In the genomic region with DNA sequence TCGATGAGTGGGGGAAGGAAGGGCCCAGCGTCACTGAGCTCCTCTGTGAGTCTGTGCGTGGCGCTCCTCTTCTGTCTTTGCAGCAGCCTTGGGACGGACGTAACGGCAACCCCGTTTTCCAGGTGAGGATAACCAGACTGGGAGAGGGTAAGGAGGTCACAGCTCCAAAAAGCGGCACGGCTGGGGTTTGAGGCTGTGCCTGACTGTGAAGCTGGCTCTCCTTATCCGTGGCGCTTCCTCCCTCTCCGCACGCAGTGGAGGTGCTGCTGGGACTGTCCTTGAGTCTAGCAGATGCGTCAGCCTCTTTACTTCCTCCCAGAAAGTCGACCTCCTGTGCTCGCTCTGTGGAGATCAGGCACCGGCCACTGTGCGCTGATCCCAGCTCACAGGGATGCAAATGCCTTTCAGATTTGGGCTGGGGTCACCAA, we compare ENCODE assay signal across 15 cellular contexts. TPM values are rescaled to one million over a fixed set of nuclear protein-coding genes. Genes with fewer than 3 reads are reported as not detected.
DNase-seq lines count a peak whose midpoint lies in the region; ATAC-seq and TF ChIP-seq lines count a peak whose summit lies in the region.
"Had no signal": no experiment of that assay in that cellular context is flagged by ENCODE, and none has a peak within 500 bp of the region (broad histone marks: within the 10 kb centered on the region; RNA-seq: fewer than 3 reads in every experiment).

No MANE protein-coding gene starts in this region.

- POLR2A ChIA-PET in Panc1 (lab: Charles Lee) = no interaction called here

- no peak for TF ChIP-seq EP300 in neural cell (conservative IDR thresholded peaks at IDR 0.05; ENCODE audit: poor library complexity, severe bottlenecking)

- TF ChIP-seq CTCF in Panc1 (IDR thresholded peaks at IDR 0.05) = no peak
- TF ChIP-seq CTCF in cardiac muscle cell (IDR thresholded peaks at IDR 0.05; ENCODE audit: low read depth, low read length) = no peak
- no peak for TF ChIP-seq CTCF in neural cell (IDR thresholded peaks at IDR 0.05; ENCODE audit: poor library complexity, severe bottlenecking)

- H3K4me1 ChIP-seq in Panc1 (ENCODE audit: control insufficient read depth, insufficient read depth, low read length) = 0 out of 2 replicates have a peak, but pooled peaks cover 3% of the 10 kb centered on the region
- H3K4me1 ChIP-seq in cardiac muscle cell (ENCODE audit: low read depth) = peaks cover 36% of the 10 kb centered on the region
- no peaks in the 10 kb centered on the region for H3K4me1 ChIP-seq in effector memory CD4-positive, alpha-beta T cell (ENCODE audit: control insufficient read depth, insufficient read depth, low read length, poor library complexity, severe bottlenecking)

- H3F3A ChIP-seq in neural cell (ENCODE audit: insufficient read depth, low read length, poor library complexity, severe bottlenecking) = no peaks in the 10 kb centered on the region

- H3K79me2 ChIP-seq in neural cell (replicated peaks; ENCODE audit: insufficient read depth, low read length) = peaks cover 11% of the 10 kb centered on the region

- intact Hi-C loops in Panc1 (cut with micrococcal nuclease; ENCODE audit: unreplicated experiment) = no loop called here

- peak overlapping the region; percentile 61 for H3K9ac ChIP-seq in neural cell (ENCODE audit: low read length)

- H3K4me3 ChIP-seq in Panc1 (ENCODE audit: low read depth in 2 of 2, low read length in 2 of 2) (no peak overlapping the region), cardiac muscle cell (no peak overlapping the region), neural cell (ENCODE audit: low read length) (peak overlapping the region; percentile 57)
- H3K4me3 ChIP-seq in effector memory CD4-positive, alpha-beta T cell (ENCODE audit: insufficient read depth, low read depth, low read length, poor library complexity, severe bottlenecking) = no peak overlapping the region

- TF ChIP-seq RAD21 in neural cell (conservative IDR thresholded peaks at IDR 0.05) = no peak

- H4K20me1 ChIP-seq in neural cell (ENCODE audit: insufficient read depth) = no peaks in the 10 kb centered on the region

- in situ Hi-C loops in Panc1 (cut with HindIII; ENCODE audit: low pct_unique_long_range_greater_than_20kb, low sequenced_read_pairs) = no loop called here

- ATAC-seq in Panc1 = peak; percentile 36; the same call in 1 of the 2 replicates
- ATAC-seq: naive thymus-derived CD4-positive, alpha-beta T cell had no signal

- H3K27me3 ChIP-seq in Panc1 (ENCODE audit: control insufficient read depth, insufficient read depth, low read length) (no peaks in the 10 kb centered on the region; the same call in 1 of the 2 replicates), cardiac muscle cell (no peaks in the 10 kb centered on the region), neural cell (ENCODE audit: insufficient read depth, low read depth, low read length) (no peaks in the 10 kb centered on the region)
- no peaks in the 10 kb centered on the region for H3K27me3 ChIP-seq in effector memory CD4-positive, alpha-beta T cell (replicated peaks; ENCODE audit: control insufficient read depth, insufficient read depth, low read length, poor library complexity, severe bottlenecking)

- no peak overlapping the region for H2AFZ ChIP-seq in neural cell (ENCODE audit: low read depth, low read length)

- DNase-seq in CD1c-positive myeloid dendritic cell (ENCODE audit: extremely low spot score) = peak; percentile 2
- no peak for DNase-seq in Panc1 (ENCODE audit: low read depth, low spot score)
- peak in 1 of 2 donors; percentile 34 for DNase-seq in cardiac muscle cell (ENCODE audit: low read depth in 1 of 2, low spot score in 1 of 2)
- DNase-seq in effector memory CD4-positive, alpha-beta T cell = no peak
- DNase-seq in stimulated activated CD4-positive, alpha-beta T cell treated with anti-CD3 and anti-CD28 coated beads, Interleukin-4, amount 100 ng/mL, for 24 hours = no peak
- no peak for DNase-seq in SK-N-DZ (ENCODE audit: low spot score)
- no peak for DNase-seq in 8988T
- DNase-seq: activated naive CD4-positive, alpha-beta T cell treated with anti-CD3 and anti-CD28 coated beads, Interleukin-2, amount 50 U/mL, for 16 hours; MM.1S; naive thymus-derived CD4-positive, alpha-beta T cell; NCI-H345; stimulated activated CD4-positive, alpha-beta T cell treated with anti-CD3 and anti-CD28 coated beads, Interleukin-12 subunit alpha, Interleukin-12 subunit beta, amount 100 ng/mL, for 4 hours; T1000 had no signal

- no peaks in the 10 kb centered on the region for H3K36me3 ChIP-seq in Panc1 (ENCODE audit: control insufficient read depth, insufficient read depth, low read length)
- H3K36me3 ChIP-seq in cardiac muscle cell = no peaks in the 10 kb centered on the region
- no peaks in the 10 kb centered on the region for H3K36me3 ChIP-seq in neural cell (ENCODE audit: insufficient read depth, low read length)
- H3K36me3 ChIP-seq in effector memory CD4-positive, alpha-beta T cell (ENCODE audit: control insufficient read depth, insufficient read depth, low read length) = no peaks in the 10 kb centered on the region

- BruUV-seq in Panc1 (replicated peaks; lab: Mats Ljungman, UMichigan) = no TSS peak

- no peaks in the 10 kb centered on the region for H3K9me3 ChIP-seq in Panc1 (ENCODE audit: control insufficient read depth, insufficient read depth, low read depth, low read length)
- H3K9me3 ChIP-seq in cardiac muscle cell (ENCODE audit: low read depth) = no peaks in the 10 kb centered on the region
- H3K9me3 ChIP-seq in neural cell (ENCODE audit: low read length) = no peaks in the 10 kb centered on the region
- no peaks in the 10 kb centered on the region for H3K9me3 ChIP-seq in effector memory CD4-positive, alpha-beta T cell (ENCODE audit: control insufficient read depth, low read length)

- H3K4me2 ChIP-seq in neural cell (ENCODE audit: low read length) = peak overlapping the region; percentile 68

- no peaks in the 10 kb centered on the region for H3K9me2 ChIP-seq in neural cell (ENCODE audit: insufficient read depth, low read length)

- H3K27ac ChIP-seq in Panc1 (ENCODE audit: low read length) (no peak overlapping the region), cardiac muscle cell (peak overlapping the region; percentile 42), neural cell (ENCODE audit: low read length) (peak overlapping the region; percentile 68)
- H3K27ac ChIP-seq in effector memory CD4-positive, alpha-beta T cell (ENCODE audit: insufficient read depth, low read length, poor library complexity, severe bottlenecking) = no peak overlapping the region
- H3K27ac ChIP-seq: HL-60 had no signal

- CTCF ChIA-PET in Panc1 (lab: Charles Lee) = no interaction called here

TF ChIP-seq in neural cell, 6 proteins besides CTCF, POLR2A, EP300 and RAD21:
- TF ChIP-seq TAF1 (IDR thresholded peaks at IDR 0.05; ENCODE audit: low read depth) (no peak), SMC3 (conservative IDR thresholded peaks at IDR 0.05; ENCODE audit: poor library complexity) (no peak), EZH2 (IDR thresholded peaks at IDR 0.05; ENCODE audit: borderline replicate concordance, insufficient read depth, low read length, poor library complexity, severe bottlenecking) (no peak), MXI1 (conservative IDR thresholded peaks at IDR 0.05; ENCODE audit: poor library complexity, severe bottlenecking) (no peak), POLR2AphosphoS5 (IDR thresholded peaks at IDR 0.05) (no peak)
- TF ChIP-seq, protein P1, sequence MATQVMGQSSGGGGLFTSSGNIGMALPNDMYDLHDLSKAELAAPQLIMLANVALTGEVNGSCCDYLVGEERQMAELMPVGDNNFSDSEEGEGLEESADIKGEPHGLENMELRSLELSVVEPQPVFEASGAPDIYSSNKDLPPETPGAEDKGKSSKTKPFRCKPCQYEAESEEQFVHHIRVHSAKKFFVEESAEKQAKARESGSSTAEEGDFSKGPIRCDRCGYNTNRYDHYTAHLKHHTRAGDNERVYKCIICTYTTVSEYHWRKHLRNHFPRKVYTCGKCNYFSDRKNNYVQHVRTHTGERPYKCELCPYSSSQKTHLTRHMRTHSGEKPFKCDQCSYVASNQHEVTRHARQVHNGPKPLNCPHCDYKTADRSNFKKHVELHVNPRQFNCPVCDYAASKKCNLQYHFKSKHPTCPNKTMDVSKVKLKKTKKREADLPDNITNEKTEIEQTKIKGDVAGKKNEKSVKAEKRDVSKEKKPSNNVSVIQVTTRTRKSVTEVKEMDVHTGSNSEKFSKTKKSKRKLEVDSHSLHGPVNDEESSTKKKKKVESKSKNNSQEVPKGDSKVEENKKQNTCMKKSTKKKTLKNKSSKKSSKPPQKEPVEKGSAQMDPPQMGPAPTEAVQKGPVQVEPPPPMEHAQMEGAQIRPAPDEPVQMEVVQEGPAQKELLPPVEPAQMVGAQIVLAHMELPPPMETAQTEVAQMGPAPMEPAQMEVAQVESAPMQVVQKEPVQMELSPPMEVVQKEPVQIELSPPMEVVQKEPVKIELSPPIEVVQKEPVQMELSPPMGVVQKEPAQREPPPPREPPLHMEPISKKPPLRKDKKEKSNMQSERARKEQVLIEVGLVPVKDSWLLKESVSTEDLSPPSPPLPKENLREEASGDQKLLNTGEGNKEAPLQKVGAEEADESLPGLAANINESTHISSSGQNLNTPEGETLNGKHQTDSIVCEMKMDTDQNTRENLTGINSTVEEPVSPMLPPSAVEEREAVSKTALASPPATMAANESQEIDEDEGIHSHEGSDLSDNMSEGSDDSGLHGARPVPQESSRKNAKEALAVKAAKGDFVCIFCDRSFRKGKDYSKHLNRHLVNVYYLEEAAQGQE (IDR thresholded peaks at IDR 0.05; ENCODE audit: borderline replicate concordance) = no peak

RNA-seq across cellular contexts. Expression of gene E2F6, which starts 29.9 kb away (rescaled TPM):
- total RNA-seq in Panc1 (2021; ENCODE audit: unreplicated experiment) (23.9 TPM), cardiac muscle cell (22.6 and 27.2 TPM in 2 replicates)
- polyA plus RNA-seq in Panc1 (2012; ENCODE audit: insufficient read length) = 18.8 TPM
- polyA plus RNA-seq in cardiac muscle cell (22.6 and 23.5 TPM in 2 replicates), neural cell (29.7 and 39.1 TPM in 2 replicates)
- polyA minus RNA-seq in neural cell = 23.4 and 29.5 TPM in 2 replicates
- 32.3 and 34.7 TPM in 2 replicates for polyA plus RNA-seq in SK-N-DZ (2014; cell fraction: cytosol; rRNA removed)
- polyA plus RNA-seq in SK-N-DZ (2014; cell fraction: nucleus; rRNA removed) = 25.5 and 29.6 TPM in 2 replicates

RNA-seq across cellular contexts. Expression of gene GREB1, which starts 38.0 kb away (rescaled TPM):
- total RNA-seq in Panc1 (2021; ENCODE audit: unreplicated experiment) = 0.90 TPM
- polyA plus RNA-seq in Panc1 (2012; ENCODE audit: insufficient read length) = 0.31 TPM
- total RNA-seq in cardiac muscle cell = 32.6 and 50.5 TPM in 2 replicates
- polyA plus RNA-seq in cardiac muscle cell = 27.1 and 36.8 TPM in 2 replicates
- 17.2 and 24.5 TPM in 2 replicates for polyA plus RNA-seq in neural cell
- polyA minus RNA-seq in neural cell = 39.4 and 45.1 TPM in 2 replicates
- polyA plus RNA-seq in SK-N-DZ (2014; cell fraction: cytosol; rRNA removed) = 18.4 and 26.3 TPM in 2 replicates
- 20.3 and 31.5 TPM in 2 replicates for polyA plus RNA-seq in SK-N-DZ (2014; cell fraction: nucleus; rRNA removed)
- polyA plus RNA-seq: naive thymus-derived CD4-positive, alpha-beta T cell had no signal

Comparison
In these comparisons a context has a peak if more than half of its experiments do, and no peak if none do; other contexts are left out.
1. H3K27ac ChIP-seq: peak in cardiac muscle cell (single experiment) and neural cell (single experiment); none in Panc1 (single experiment) and effector memory CD4-positive, alpha-beta T cell (single experiment).
2. RNA of gene GREB1, which starts 38.0 kb away (total RNA-seq): 32.6 to 50.5 TPM in cardiac muscle cell; 0.90 TPM in Panc1 (single experiment); every median in the first group is over 10 times any median in the second.